In the genomic region with DNA sequence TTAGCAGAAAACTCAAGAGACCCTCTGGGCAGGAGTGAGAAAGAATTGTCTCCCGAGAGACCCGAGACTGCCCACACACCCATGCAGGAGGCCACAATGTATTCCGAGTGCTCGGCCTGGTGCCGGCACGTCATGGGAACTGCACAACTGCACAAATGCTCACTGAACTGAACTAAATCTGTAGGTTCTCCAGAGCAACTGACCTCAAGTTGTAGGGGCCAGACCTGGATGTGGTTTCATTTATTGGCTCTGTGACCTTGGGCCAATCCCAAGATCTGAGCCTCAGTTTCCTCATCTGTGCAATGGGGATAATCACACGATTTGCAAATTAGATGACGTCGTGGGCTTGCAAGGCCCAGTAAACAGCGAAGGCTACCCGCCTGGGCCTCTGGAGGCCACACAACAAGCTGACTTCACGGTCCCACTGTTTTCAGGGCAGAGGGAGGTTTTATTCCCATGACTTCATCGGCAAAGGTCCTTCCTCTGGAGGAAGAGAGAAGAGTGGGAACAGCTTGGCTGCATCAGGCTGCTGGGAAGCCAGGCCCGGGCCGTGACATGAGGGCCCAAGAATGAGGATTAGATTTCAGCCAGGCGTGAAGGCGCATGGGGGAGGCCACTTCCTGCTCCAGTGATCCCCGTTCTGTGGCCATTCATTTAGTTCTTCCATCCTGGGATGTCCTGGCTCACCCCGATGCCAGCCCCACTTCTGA, we compare ENCODE assay signal across 1 cellular context.
TF ChIP-seq lines count a peak whose summit lies in the region.

No MANE protein-coding gene starts in this region.

TF ChIP-seq in GM23338, 12 proteins besides CTCF, POLR2A, EP300 and RAD21 (continued from another document):
- no peak for TF ChIP-seq EZH2phosphoT487 (IDR thresholded peaks at IDR 0.05; ENCODE audit: unreplicated experiment)
- TF ChIP-seq, protein P1, sequence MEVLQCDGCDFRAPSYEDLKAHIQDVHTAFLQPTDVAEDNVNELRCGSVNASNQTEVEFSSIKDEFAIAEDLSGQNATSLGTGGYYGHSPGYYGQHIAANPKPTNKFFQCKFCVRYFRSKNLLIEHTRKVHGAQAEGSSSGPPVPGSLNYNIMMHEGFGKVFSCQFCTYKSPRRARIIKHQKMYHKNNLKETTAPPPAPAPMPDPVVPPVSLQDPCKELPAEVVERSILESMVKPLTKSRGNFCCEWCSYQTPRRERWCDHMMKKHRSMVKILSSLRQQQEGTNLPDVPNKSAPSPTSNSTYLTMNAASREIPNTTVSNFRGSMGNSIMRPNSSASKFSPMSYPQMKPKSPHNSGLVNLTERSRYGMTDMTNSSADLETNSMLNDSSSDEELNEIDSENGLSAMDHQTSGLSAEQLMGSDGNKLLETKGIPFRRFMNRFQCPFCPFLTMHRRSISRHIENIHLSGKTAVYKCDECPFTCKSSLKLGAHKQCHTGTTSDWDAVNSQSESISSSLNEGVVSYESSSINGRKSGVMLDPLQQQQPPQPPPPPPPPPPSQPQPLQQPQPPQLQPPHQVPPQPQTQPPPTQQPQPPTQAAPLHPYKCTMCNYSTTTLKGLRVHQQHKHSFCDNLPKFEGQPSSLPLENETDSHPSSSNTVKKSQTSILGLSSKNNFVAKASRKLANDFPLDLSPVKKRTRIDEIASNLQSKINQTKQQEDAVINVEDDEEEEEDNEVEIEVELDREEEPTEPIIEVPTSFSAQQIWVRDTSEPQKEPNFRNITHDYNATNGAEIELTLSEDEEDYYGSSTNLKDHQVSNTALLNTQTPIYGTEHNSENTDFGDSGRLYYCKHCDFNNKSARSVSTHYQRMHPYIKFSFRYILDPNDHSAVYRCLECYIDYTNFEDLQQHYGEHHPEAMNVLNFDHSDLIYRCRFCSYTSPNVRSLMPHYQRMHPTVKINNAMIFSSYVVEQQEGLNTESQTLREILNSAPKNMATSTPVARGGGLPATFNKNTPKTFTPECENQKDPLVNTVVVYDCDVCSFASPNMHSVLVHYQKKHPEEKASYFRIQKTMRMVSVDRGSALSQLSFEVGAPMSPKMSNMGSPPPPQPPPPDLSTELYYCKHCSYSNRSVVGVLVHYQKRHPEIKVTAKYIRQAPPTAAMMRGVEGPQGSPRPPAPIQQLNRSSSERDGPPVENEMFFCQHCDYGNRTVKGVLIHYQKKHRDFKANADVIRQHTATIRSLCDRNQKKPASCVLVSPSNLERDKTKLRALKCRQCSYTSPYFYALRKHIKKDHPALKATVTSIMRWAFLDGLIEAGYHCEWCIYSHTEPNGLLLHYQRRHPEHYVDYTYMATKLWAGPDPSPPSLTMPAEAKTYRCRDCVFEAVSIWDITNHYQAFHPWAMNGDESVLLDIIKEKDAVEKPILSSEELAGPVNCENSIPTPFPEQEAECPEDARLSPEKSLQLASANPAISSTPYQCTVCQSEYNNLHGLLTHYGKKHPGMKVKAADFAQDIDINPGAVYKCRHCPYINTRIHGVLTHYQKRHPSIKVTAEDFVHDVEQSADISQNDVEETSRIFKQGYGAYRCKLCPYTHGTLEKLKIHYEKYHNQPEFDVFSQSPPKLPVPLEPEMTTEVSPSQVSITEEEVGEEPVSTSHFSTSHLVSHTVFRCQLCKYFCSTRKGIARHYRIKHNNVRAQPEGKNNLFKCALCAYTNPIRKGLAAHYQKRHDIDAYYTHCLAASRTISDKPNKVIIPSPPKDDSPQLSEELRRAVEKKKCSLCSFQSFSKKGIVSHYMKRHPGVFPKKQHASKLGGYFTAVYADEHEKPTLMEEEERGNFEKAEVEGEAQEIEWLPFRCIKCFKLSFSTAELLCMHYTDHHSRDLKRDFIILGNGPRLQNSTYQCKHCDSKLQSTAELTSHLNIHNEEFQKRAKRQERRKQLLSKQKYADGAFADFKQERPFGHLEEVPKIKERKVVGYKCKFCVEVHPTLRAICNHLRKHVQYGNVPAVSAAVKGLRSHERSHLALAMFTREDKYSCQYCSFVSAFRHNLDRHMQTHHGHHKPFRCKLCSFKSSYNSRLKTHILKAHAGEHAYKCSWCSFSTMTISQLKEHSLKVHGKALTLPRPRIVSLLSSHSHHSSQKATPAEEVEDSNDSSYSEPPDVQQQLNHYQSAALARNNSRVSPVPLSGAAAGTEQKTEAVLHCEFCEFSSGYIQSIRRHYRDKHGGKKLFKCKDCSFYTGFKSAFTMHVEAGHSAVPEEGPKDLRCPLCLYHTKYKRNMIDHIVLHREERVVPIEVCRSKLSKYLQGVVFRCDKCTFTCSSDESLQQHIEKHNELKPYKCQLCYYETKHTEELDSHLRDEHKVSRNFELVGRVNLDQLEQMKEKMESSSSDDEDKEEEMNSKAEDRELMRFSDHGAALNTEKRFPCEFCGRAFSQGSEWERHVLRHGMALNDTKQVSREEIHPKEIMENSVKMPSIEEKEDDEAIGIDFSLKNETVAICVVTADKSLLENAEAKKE (CRISPR knock-in tag; IDR thresholded peaks at IDR 0.05): no peak
- no peak for TF ChIP-seq STAT1 (IDR thresholded peaks at IDR 0.05; ENCODE audit: unreplicated experiment)
- no peak for TF ChIP-seq ZNF331 (CRISPR knock-in tag; IDR thresholded peaks at IDR 0.05; ENCODE audit: low read depth)
- TF ChIP-seq, protein P2, sequence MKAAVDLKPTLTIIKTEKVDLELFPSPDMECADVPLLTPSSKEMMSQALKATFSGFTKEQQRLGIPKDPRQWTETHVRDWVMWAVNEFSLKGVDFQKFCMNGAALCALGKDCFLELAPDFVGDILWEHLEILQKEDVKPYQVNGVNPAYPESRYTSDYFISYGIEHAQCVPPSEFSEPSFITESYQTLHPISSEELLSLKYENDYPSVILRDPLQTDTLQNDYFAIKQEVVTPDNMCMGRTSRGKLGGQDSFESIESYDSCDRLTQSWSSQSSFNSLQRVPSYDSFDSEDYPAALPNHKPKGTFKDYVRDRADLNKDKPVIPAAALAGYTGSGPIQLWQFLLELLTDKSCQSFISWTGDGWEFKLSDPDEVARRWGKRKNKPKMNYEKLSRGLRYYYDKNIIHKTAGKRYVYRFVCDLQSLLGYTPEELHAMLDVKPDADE (IDR thresholded peaks at IDR 0.05): no peak
- no peak for TF ChIP-seq CREB1 (CRISPR knock-in tag; IDR thresholded peaks at IDR 0.05; ENCODE audit: low read depth)
- TF ChIP-seq, protein P3, sequence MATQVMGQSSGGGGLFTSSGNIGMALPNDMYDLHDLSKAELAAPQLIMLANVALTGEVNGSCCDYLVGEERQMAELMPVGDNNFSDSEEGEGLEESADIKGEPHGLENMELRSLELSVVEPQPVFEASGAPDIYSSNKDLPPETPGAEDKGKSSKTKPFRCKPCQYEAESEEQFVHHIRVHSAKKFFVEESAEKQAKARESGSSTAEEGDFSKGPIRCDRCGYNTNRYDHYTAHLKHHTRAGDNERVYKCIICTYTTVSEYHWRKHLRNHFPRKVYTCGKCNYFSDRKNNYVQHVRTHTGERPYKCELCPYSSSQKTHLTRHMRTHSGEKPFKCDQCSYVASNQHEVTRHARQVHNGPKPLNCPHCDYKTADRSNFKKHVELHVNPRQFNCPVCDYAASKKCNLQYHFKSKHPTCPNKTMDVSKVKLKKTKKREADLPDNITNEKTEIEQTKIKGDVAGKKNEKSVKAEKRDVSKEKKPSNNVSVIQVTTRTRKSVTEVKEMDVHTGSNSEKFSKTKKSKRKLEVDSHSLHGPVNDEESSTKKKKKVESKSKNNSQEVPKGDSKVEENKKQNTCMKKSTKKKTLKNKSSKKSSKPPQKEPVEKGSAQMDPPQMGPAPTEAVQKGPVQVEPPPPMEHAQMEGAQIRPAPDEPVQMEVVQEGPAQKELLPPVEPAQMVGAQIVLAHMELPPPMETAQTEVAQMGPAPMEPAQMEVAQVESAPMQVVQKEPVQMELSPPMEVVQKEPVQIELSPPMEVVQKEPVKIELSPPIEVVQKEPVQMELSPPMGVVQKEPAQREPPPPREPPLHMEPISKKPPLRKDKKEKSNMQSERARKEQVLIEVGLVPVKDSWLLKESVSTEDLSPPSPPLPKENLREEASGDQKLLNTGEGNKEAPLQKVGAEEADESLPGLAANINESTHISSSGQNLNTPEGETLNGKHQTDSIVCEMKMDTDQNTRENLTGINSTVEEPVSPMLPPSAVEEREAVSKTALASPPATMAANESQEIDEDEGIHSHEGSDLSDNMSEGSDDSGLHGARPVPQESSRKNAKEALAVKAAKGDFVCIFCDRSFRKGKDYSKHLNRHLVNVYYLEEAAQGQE (IDR thresholded peaks at IDR 0.05; ENCODE audit: unreplicated experiment): no peak
- no peak for TF ChIP-seq POLR2AphosphoS5 (IDR thresholded peaks at IDR 0.05; ENCODE audit: low read depth)
- no peak for TF ChIP-seq NANOG (IDR thresholded peaks at IDR 0.05; ENCODE audit: borderline replicate concordance)
TF ChIP-seq in GM23338: peak in this region for 0.
